8 cellular contexts compared by ENCODE assay signal in genomic region chr7:112450807-112451661, GRCh38. TPM values are rescaled to one million over a fixed set of nuclear protein-coding genes. Genes with fewer than 3 reads are reported as not detected.
DNase-seq lines count a peak whose midpoint lies in the region; ATAC-seq and TF ChIP-seq lines count a peak whose summit lies in the region.

No MANE protein-coding gene starts in this region.

- peak overlapping the region; percentile 90 for H3K9ac ChIP-seq in SU-DHL-6 (ENCODE audit: low read length)

- H3F3A ChIP-seq in SU-DHL-6 (ENCODE audit: insufficient read depth), result no peaks in the 10 kb centered on the region

- peak overlapping the region; percentile 91 for H2AFZ ChIP-seq in SU-DHL-6 (ENCODE audit: low read depth, low read length, severe bottlenecking)

- no peaks in the 10 kb centered on the region for H3K9me2 ChIP-seq in SU-DHL-6 (replicated peaks; ENCODE audit: insufficient read depth, low read length)

- TF ChIP-seq CTCF in GM12875 (IDR thresholded peaks at IDR 0.05; ENCODE audit: borderline replicate concordance, insufficient read depth, low read depth, low read length) (no peak), SU-DHL-6 (IDR thresholded peaks at IDR 0.05; ENCODE audit: insufficient read depth, low read length, poor library complexity, severe bottlenecking) (no peak), osteocyte (IDR thresholded peaks at IDR 0.05) (no peak), thoracic aorta (IDR thresholded peaks at IDR 0.05) (no peak)

- peaks cover 50% of the 10 kb centered on the region for H3K79me2 ChIP-seq in SU-DHL-6 (ENCODE audit: insufficient read depth, low read length)

- H3K36me3 ChIP-seq in SU-DHL-6 (ENCODE audit: low read length), result peaks cover 8% of the 10 kb centered on the region; the same call in 1 of the 2 replicates
- no peaks in the 10 kb centered on the region for H3K36me3 ChIP-seq in thoracic aorta

- H3K4me2 ChIP-seq in SU-DHL-6 (ENCODE audit: low read depth, low read length, poor library complexity, severe bottlenecking), result peak overlapping the region; percentile 92

- H3K4me3 Mint-ChIP-seq in activated naive CD8-positive, alpha-beta T cell treated with anti-CD3 and anti-CD28 coated beads, Interleukin-2, amount 50 U/mL, for 24 hours, result peak overlapping the region; percentile 97
- peak overlapping the region; percentile 96 for H3K4me3 Mint-ChIP-seq in osteocyte (ENCODE audit: unreplicated experiment)

- H3K27ac ChIP-seq in SU-DHL-6 (ENCODE audit: low read depth, low read length), result peak overlapping the region; percentile 80
- peak overlapping the region; percentile 98 to 100 for H3K27ac ChIP-seq in thoracic aorta

- H3K27me3 ChIP-seq in SU-DHL-6 (ENCODE audit: low read length) (no peaks in the 10 kb centered on the region), thoracic aorta (replicated peaks; ENCODE audit: insufficient read depth) (no peaks in the 10 kb centered on the region)

- peak overlapping the region; percentile 92 for H3K27ac Mint-ChIP-seq in activated naive CD8-positive, alpha-beta T cell treated with anti-CD3 and anti-CD28 coated beads, Interleukin-2, amount 50 U/mL, for 24 hours
- H3K27ac Mint-ChIP-seq in osteocyte (ENCODE audit: unreplicated experiment), result peak overlapping the region; percentile 97

- peak; percentile 81 for ATAC-seq in HG02798 (IDR thresholded peaks at IDR 0.05; ENCODE audit: poor library complexity, unreplicated experiment)
- ATAC-seq in activated naive CD8-positive, alpha-beta T cell treated with anti-CD3 and anti-CD28 coated beads, Interleukin-2, amount 50 U/mL, for 24 hours, result peak; percentile 76
- peak; percentile 91 for ATAC-seq in Right ventricle myocardium superior (ENCODE audit: poor library complexity)
- peak; percentile 88 for ATAC-seq in thoracic aorta (ENCODE audit: insufficient number of reproducible peaks, low FRiP score, low read depth)

- H3K9me3 ChIP-seq in SU-DHL-6 (ENCODE audit: insufficient read depth, low read length) (no peaks in the 10 kb centered on the region), thoracic aorta (no peaks in the 10 kb centered on the region)

- DNase-seq in NCI-H1417 (lab: John Stamatoyannopoulos, UW) (peak; percentile 96 to 99 (median 97)), Right ventricle myocardium superior (peak; percentile 95), osteocyte (ENCODE audit: extremely low spot score, unreplicated experiment) (peak; percentile 97), thoracic aorta (ENCODE audit: low spot score) (peak; percentile 85)
- DNase-seq in activated naive CD8-positive, alpha-beta T cell treated with anti-CD3 and anti-CD28 coated beads, Interleukin-2, amount 50 U/mL, for 24 hours, result peak; percentile 85

- intact Hi-C loops in Right ventricle myocardium superior (cut with DNase I), result no loop called here

- no peaks in the 10 kb centered on the region for H3K9me3 Mint-ChIP-seq in activated naive CD8-positive, alpha-beta T cell treated with anti-CD3 and anti-CD28 coated beads, Interleukin-2, amount 50 U/mL, for 24 hours
- H3K9me3 Mint-ChIP-seq in osteocyte (ENCODE audit: unreplicated experiment), result no peaks in the 10 kb centered on the region

- peaks cover 20 to 36% of the 10 kb centered on the region in 2 donors for H3K4me1 ChIP-seq in thoracic aorta (ENCODE audit: control insufficient read depth in 1 of 2, low read depth in 2 of 2)

- H3K4me3 ChIP-seq in GM12875 (ENCODE audit: low read depth, low read length), result peak overlapping the region; percentile 77
- H3K4me3 ChIP-seq in SU-DHL-6 (ENCODE audit: insufficient read depth, low read length, poor library complexity, severe bottlenecking), result peak overlapping the region; percentile 87
- peak overlapping the region; percentile 96 for H3K4me3 ChIP-seq in thoracic aorta

- H3K36me3 Mint-ChIP-seq in activated naive CD8-positive, alpha-beta T cell treated with anti-CD3 and anti-CD28 coated beads, Interleukin-2, amount 50 U/mL, for 24 hours (ENCODE audit: low read depth), result peaks cover 22% of the 10 kb centered on the region
- H3K36me3 Mint-ChIP-seq in osteocyte (ENCODE audit: unreplicated experiment), result peaks cover 6% of the 10 kb centered on the region

- no peaks in the 10 kb centered on the region for H3K27me3 Mint-ChIP-seq in activated naive CD8-positive, alpha-beta T cell treated with anti-CD3 and anti-CD28 coated beads, Interleukin-2, amount 50 U/mL, for 24 hours
- no peaks in the 10 kb centered on the region for H3K27me3 Mint-ChIP-seq in osteocyte (ENCODE audit: unreplicated experiment)

- H4K20me1 ChIP-seq in SU-DHL-6 (ENCODE audit: low read depth, low read length), result peaks cover 14% of the 10 kb centered on the region

- peaks cover 49% of the 10 kb centered on the region for H3K4me1 Mint-ChIP-seq in activated naive CD8-positive, alpha-beta T cell treated with anti-CD3 and anti-CD28 coated beads, Interleukin-2, amount 50 U/mL, for 24 hours
- peaks cover 48% of the 10 kb centered on the region for H3K4me1 Mint-ChIP-seq in osteocyte (ENCODE audit: unreplicated experiment)

RNA-seq across cellular contexts. Expression of gene IFRD1, which starts 0.8 kb away (rescaled TPM):
- 18.0 TPM for total RNA-seq in Right ventricle myocardium superior
- total RNA-seq in osteocyte, result 75.2 and 78.3 TPM in 2 replicates
- total RNA-seq in thoracic aorta, result 10 to 100 TPM; 67.0 to 99.6 TPM

RNA-seq across cellular contexts. Expression of gene LSMEM1, which starts 29.8 kb away (rescaled TPM):
- total RNA-seq in Right ventricle myocardium superior (1.1 TPM), osteocyte (1.5 and 2.3 TPM in 2 replicates), thoracic aorta (1 to 10 TPM; 2.6 to 5.8 TPM)

Comparison
In these comparisons a context has a peak if more than half of its experiments do, and no peak if none do; other contexts are left out.
1. Peak in every context shown above with its lines: DNase-seq, ATAC-seq, H3K4me3 ChIP-seq and H3K27ac ChIP-seq.